In the genomic region with DNA sequence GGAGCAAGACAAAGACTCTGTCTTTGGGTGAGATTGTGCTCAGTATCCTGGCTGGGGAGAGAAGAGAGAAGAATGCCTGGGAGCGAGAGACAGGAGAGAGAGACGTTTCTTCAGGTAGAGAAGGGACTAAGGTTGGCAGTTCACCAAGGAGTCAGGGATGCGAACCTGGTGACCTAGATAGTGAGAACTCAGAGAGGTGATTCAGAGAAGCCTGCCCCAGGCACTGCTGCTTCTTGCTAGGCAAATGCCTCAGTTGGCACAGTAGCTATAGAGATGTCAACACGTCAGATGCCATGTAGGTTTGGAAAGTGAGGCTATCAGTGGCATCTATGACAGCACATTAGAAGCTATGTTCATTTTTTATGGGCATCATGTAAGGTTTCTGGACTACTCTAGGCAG, we compare ENCODE assay signal across 20 cellular contexts.
DNase-seq lines count a peak whose midpoint lies in the region; ATAC-seq, FAIRE-seq and TF ChIP-seq lines count a peak whose summit lies in the region.
"Had no signal": no experiment of that assay in that cellular context is flagged by ENCODE, and none has a peak within 500 bp of the region (broad histone marks: within the 10 kb centered on the region; RNA-seq: fewer than 3 reads in every experiment).

No MANE protein-coding gene starts in this region.

- H3K23ac ChIP-seq in neuronal stem cell (ENCODE audit: low read depth, low read length, poor library complexity) (no peak overlapping the region), H9 (ENCODE audit: insufficient read length, low read depth, low read length) (no peak overlapping the region)

- peaks cover 10 to 43% (median 13%) of the 10 kb centered on the region in 3 experiments; a peak in 6 of 7 replicates for H3K36me3 Mint-ChIP-seq in H9 (ENCODE audit: insufficient read depth in 1 of 3, low read depth in 3 of 3)
- H3K36me3 Mint-ChIP-seq: CD14-positive monocyte had no signal

- no peak overlapping the region for H3T11ph ChIP-seq in H9 (ENCODE audit: low read length)

- in situ Hi-C loops in GM23248 (cut with MboI): no loop called here

- WGBS in GM23248 (ENCODE audit: low coverage in 1 of 2, low lambda C conversion rate in 2 of 2, missing lambda C conversion rate in 2 of 2), 2 experiments: 37 to 52% methylated on average over 4 of the region's 4 CpGs
- no CpG with 5 or more reads among the region's 4 CpGs for WGBS in neuronal stem cell (ENCODE audit: extremely low coverage in 2 of 2, insufficient read length in 2 of 2, insufficient replicate concordance in 1 of 2), 2 donors
- WGBS in H9 (ENCODE audit: extremely low coverage, insufficient read length, low lambda C conversion rate): no CpG with 5 or more reads among the region's 4 CpGs

- H3K27me3 ChIP-seq in GM23248 (replicated peaks; ENCODE audit: insufficient read depth) (no peaks in the 10 kb centered on the region), bronchial epithelial cell (ENCODE audit: control insufficient read depth, insufficient read depth, low read length) (no peaks in the 10 kb centered on the region), neuronal stem cell (ENCODE audit: control insufficient read depth in 3 of 3, insufficient read depth in 3 of 3, low read depth in 1 of 3, low read length in 3 of 3) (no peaks in the 10 kb centered on the region), H9 (ENCODE audit: insufficient read depth, low read length) (no peaks in the 10 kb centered on the region), WERI-Rb-1 (ENCODE audit: insufficient read depth, low read depth, severe bottlenecking) (no peaks in the 10 kb centered on the region)
- H3K27me3 ChIP-seq: SJCRH30 had no signal

- H3K9me2 ChIP-seq in GM23248 (ENCODE audit: insufficient read depth): no peaks in the 10 kb centered on the region

- H2AFZ ChIP-seq in GM23248 (no peak overlapping the region), neuronal stem cell (ENCODE audit: low read length) (peak overlapping the region; percentile 67), H9 (ENCODE audit: low read length) (no peak overlapping the region)

- H2BK12ac ChIP-seq in neuronal stem cell (ENCODE audit: low read length) (no peak overlapping the region), H9 (ENCODE audit: insufficient read length, low read depth, low read length) (no peak overlapping the region)

- no peaks in the 10 kb centered on the region for H3K79me1 ChIP-seq in neuronal stem cell (ENCODE audit: low read depth, low read length)
- no peaks in the 10 kb centered on the region for H3K79me1 ChIP-seq in H9 (ENCODE audit: insufficient read depth, low read depth, low read length, poor library complexity, severe bottlenecking)

- H3K4ac ChIP-seq in neuronal stem cell (ENCODE audit: low read length) (no peak overlapping the region), H9 (ENCODE audit: low read depth, low read length) (no peak overlapping the region)

- H3K27me3 Mint-ChIP-seq in H9 (ENCODE audit: low read depth): no peaks in the 10 kb centered on the region

- H3K4me1 Mint-ChIP-seq in H9: peaks cover 10% of the 10 kb centered on the region in 2 experiments
- H3K4me1 Mint-ChIP-seq: CD14-positive monocyte had no signal

- H3K4me2 ChIP-seq in GM23248 (ENCODE audit: unreplicated experiment): no peak overlapping the region
- no peak overlapping the region for H3K4me2 ChIP-seq in neuronal stem cell (ENCODE audit: insufficient read depth, low read length, poor library complexity, severe bottlenecking)
- no peak overlapping the region for H3K4me2 ChIP-seq in H9 (ENCODE audit: insufficient read depth, insufficient read length, low read length)

- no peak overlapping the region for H3K56ac ChIP-seq in H9 (ENCODE audit: insufficient read length, low read depth, low read length)

- H2BK15ac ChIP-seq in neuronal stem cell (ENCODE audit: low read length) (no peak overlapping the region), H9 (ENCODE audit: low read depth, low read length) (no peak overlapping the region)

- H4K91ac ChIP-seq in neuronal stem cell (ENCODE audit: low read depth, low read length, poor library complexity) (no peak overlapping the region), H9 (ENCODE audit: insufficient read length, low read depth, low read length) (no peak overlapping the region)

- H4K20me1 ChIP-seq in GM23248 (ENCODE audit: insufficient read depth) (no peaks in the 10 kb centered on the region), H9 (ENCODE audit: control insufficient read depth, insufficient read depth, insufficient read length) (no peaks in the 10 kb centered on the region)

- H3K27ac ChIP-seq in GM23248 (no peak overlapping the region), neuronal stem cell (replicated peaks; ENCODE audit: low read length) (no peak overlapping the region), H9 (ENCODE audit: insufficient read length, low read depth, low read length) (no peak overlapping the region), WERI-Rb-1 (no peak overlapping the region)
- H3K27ac ChIP-seq: SJCRH30 had no signal

- H3K23me2 ChIP-seq in H9 (ENCODE audit: insufficient read length, low read depth, low read length, poor library complexity, severe bottlenecking): no peaks in the 10 kb centered on the region

- H3K4me3 Mint-ChIP-seq in H9: no peak overlapping the region
- H3K4me3 Mint-ChIP-seq: CD14-positive monocyte had no signal

- no peak overlapping the region for H2BK5ac ChIP-seq in neuronal stem cell (ENCODE audit: low read length)
- H2BK5ac ChIP-seq in H9 (ENCODE audit: insufficient read length, low read length): no peak overlapping the region

- ATAC-seq in esophagus mucosa: peak; percentile 75
- ATAC-seq: HCT116 had no signal

- no peaks in the 10 kb centered on the region for H3F3A ChIP-seq in GM23248 (ENCODE audit: insufficient read depth)

- DNase-seq in GM23248 (peak; percentile 5), bronchial epithelial cell (ENCODE audit: low read depth) (peak; percentile 77), neuronal stem cell (ENCODE audit: low spot score) (no peak), SKM-1 (lab: John Stamatoyannopoulos, UW; ENCODE audit: unreplicated experiment) (no peak), H9 (no peak), WERI-Rb-1 (no peak)
- DNase-seq: KG1, MV-4-11, NCI-H1105 treated with DMSO at 0.1 percent for 48 hours, NCI-H2029 treated with DMSO at 0.1 percent for 48 hours, NCI-H345, NCI-H524, NCI-H82, SJCRH30 had no signal

- no peak overlapping the region for H3K4me3 ChIP-seq in GM23248
- no peak overlapping the region for H3K4me3 ChIP-seq in bronchial epithelial cell (ENCODE audit: low read depth, low read length)
- H3K4me3 ChIP-seq in neuronal stem cell (ENCODE audit: low read length in 2 of 2): no peak overlapping the region
- H3K4me3 ChIP-seq in WERI-Rb-1 (ENCODE audit: low read depth, low read length): no peak overlapping the region
- H3K4me3 ChIP-seq: SJCRH30 had no signal

- H2AK5ac ChIP-seq in neuronal stem cell (ENCODE audit: low read depth, low read length): no peak overlapping the region
- H2AK5ac ChIP-seq in H9 (ENCODE audit: insufficient read length, low read length): no peak overlapping the region

- no peak overlapping the region for H4K5ac ChIP-seq in H9 (ENCODE audit: insufficient read length, low read depth, low read length)

- peak; percentile 62 for FAIRE-seq in bronchial epithelial cell (lab: Jason Lieb, UNC)
- FAIRE-seq: A204.1, D721Med, RCC 7860 had no signal

- H3K79me2 ChIP-seq in GM23248 (ENCODE audit: insufficient read depth) (no peaks in the 10 kb centered on the region), H9 (ENCODE audit: insufficient read depth, low read length) (no peaks in the 10 kb centered on the region)

- H2BK120ac ChIP-seq in neuronal stem cell (ENCODE audit: low read depth, low read length) (no peak overlapping the region), H9 (ENCODE audit: low read depth, low read length, poor library complexity, severe bottlenecking) (no peak overlapping the region)

- H3K36me3 ChIP-seq in GM23248 (ENCODE audit: low read depth) (no peaks in the 10 kb centered on the region), bronchial epithelial cell (ENCODE audit: control insufficient read depth, insufficient read depth, low read length) (no peaks in the 10 kb centered on the region), neuronal stem cell (replicated peaks in 1 of 2; ENCODE audit: control insufficient read depth in 2 of 2, insufficient read depth in 2 of 2, low read length in 2 of 2) (no peaks in the 10 kb centered on the region), WERI-Rb-1 (no peaks in the 10 kb centered on the region)
- H3K36me3 ChIP-seq: SJCRH30 had no signal

- H3K9ac ChIP-seq in GM23248: no peak overlapping the region
- H3K9ac ChIP-seq in neuronal stem cell (ENCODE audit: low read depth, low read length, poor library complexity): no peak overlapping the region
- no peak overlapping the region for H3K9ac ChIP-seq in H9 (ENCODE audit: extremely low read depth, insufficient read length, low read length)

- no peak overlapping the region for H3K14ac ChIP-seq in neuronal stem cell (ENCODE audit: low read length)
- no peak overlapping the region for H3K14ac ChIP-seq in H9 (ENCODE audit: insufficient read depth, low read length)

- peaks cover 37 to 40% of the 10 kb centered on the region in 2 experiments for H3K9me3 Mint-ChIP-seq in H9

- H3K9me3 ChIP-seq in GM23248 (ENCODE audit: low read depth) (no peaks in the 10 kb centered on the region), neuronal stem cell (replicated peaks in 1 of 2; ENCODE audit: control insufficient read depth in 2 of 2, insufficient read depth in 1 of 2, low read depth in 1 of 2, low read length in 2 of 2) (peaks cover 0 to 11% of the 10 kb centered on the region in 2 donors), H9 (ENCODE audit: control insufficient read depth, low read depth, low read length) (no peaks in the 10 kb centered on the region), WERI-Rb-1 (ENCODE audit: severe bottlenecking) (no peaks in the 10 kb centered on the region)
- H3K9me3 ChIP-seq: SJCRH30 had no signal

- no peak overlapping the region for H4K8ac ChIP-seq in neuronal stem cell (ENCODE audit: low read depth, low read length)
- H4K8ac ChIP-seq in H9 (replicated peaks; ENCODE audit: insufficient read length, low read depth, low read length): no peak overlapping the region

- no peak overlapping the region for H2BK20ac ChIP-seq in H9 (ENCODE audit: low read depth, low read length, poor library complexity, severe bottlenecking)

- TF ChIP-seq CTCF in bronchial epithelial cell (IDR thresholded peaks at IDR 0.05; ENCODE audit: insufficient read depth, low read length, severe bottlenecking): no peak
- no peak for TF ChIP-seq CTCF in H9 (conservative IDR thresholded peaks at IDR 0.05)
- TF ChIP-seq CTCF in WERI-Rb-1 (IDR thresholded peaks at IDR 0.05; ENCODE audit: low read depth, low read length): no peak

- no peaks in the 10 kb centered on the region for H3K4me1 ChIP-seq in GM23248 (ENCODE audit: insufficient read depth)
- H3K4me1 ChIP-seq in neuronal stem cell (ENCODE audit: control insufficient read depth in 2 of 2, insufficient read depth in 1 of 2, low read depth in 1 of 2, low read length in 2 of 2): peaks cover 0 to 8% of the 10 kb centered on the region in 2 donors
- no peaks in the 10 kb centered on the region for H3K4me1 ChIP-seq in H9 (ENCODE audit: insufficient read depth, low read length)

- H3K18ac ChIP-seq in neuronal stem cell (ENCODE audit: low read length) (no peak overlapping the region), H9 (ENCODE audit: insufficient read length, low read depth, low read length) (no peak overlapping the region)

- peak overlapping the region in 1 of 3 experiments; percentile 6; a peak in 1 of 7 replicates for H3K27ac Mint-ChIP-seq in H9
- H3K27ac Mint-ChIP-seq: CD14-positive monocyte had no signal

Comparison
In these comparisons a context has a peak if more than half of its experiments do, and no peak if none do; other contexts are left out.
1. DNase-seq: peak in GM23248 (single experiment) and bronchial epithelial cell (single experiment); none in neuronal stem cell (single experiment), SKM-1 (single experiment), H9 (single experiment) and WERI-Rb-1 (single experiment).